ENCODE assay signal across 1 cellular context in genomic region chr20:44176833-44177533, GRCh38.
TF ChIP-seq lines count a peak whose summit lies in the region.

No MANE protein-coding gene starts in this region.

TF ChIP-seq in IMR-90, 13 proteins besides CTCF, POLR2A, EP300 and RAD21:
- no peak for TF ChIP-seq ELK1 (IDR thresholded peaks at IDR 0.05; ENCODE audit: borderline replicate concordance, low read depth, low read length)
- TF ChIP-seq USF2 (IDR thresholded peaks at IDR 0.05; ENCODE audit: low read depth, low read length) = no peak
- TF ChIP-seq RFX5 (IDR thresholded peaks at IDR 0.05; ENCODE audit: low read depth, low read length) = no peak
- TF ChIP-seq BHLHE40 (IDR thresholded peaks at IDR 0.05; ENCODE audit: low read depth, low read length) = no peak
- TF ChIP-seq SMC3 (IDR thresholded peaks at IDR 0.05; ENCODE audit: low read depth, low read length) = no peak
- TF ChIP-seq CHD1 (IDR thresholded peaks at IDR 0.05; ENCODE audit: low read depth, low read length) = no peak
- no peak for TF ChIP-seq RCOR1 (IDR thresholded peaks at IDR 0.05; ENCODE audit: insufficient replicate concordance, low read length)
- TF ChIP-seq MAZ (IDR thresholded peaks at IDR 0.05; ENCODE audit: borderline replicate concordance, low read depth, low read length) = no peak
- no peak for TF ChIP-seq CEBPB (IDR thresholded peaks at IDR 0.05; ENCODE audit: low read depth, low read length)
- no peak for TF ChIP-seq MXI1 (IDR thresholded peaks at IDR 0.05; ENCODE audit: borderline replicate concordance, low read depth, low read length)
- no peak for TF ChIP-seq NFE2L2 (IDR thresholded peaks at IDR 0.05; ENCODE audit: low read depth, low read length)
- no peak for TF ChIP-seq FOS (IDR thresholded peaks at IDR 0.05; ENCODE audit: low read depth, low read length)
- TF ChIP-seq MAFK (IDR thresholded peaks at IDR 0.05; ENCODE audit: low read depth, low read length) = no peak
